In genomic region chr11:118605116-118605867, GRCh38 we compare ENCODE assay signal across 11 cellular contexts. TPM values are rescaled to one million over a fixed set of nuclear protein-coding genes. Genes with fewer than 3 reads are reported as not detected.
DNase-seq lines count a peak whose midpoint lies in the region; ATAC-seq, FAIRE-seq and TF ChIP-seq lines count a peak whose summit lies in the region.
"Had no signal": no experiment of that assay in that cellular context is flagged by ENCODE, and none has a peak within 500 bp of the region (broad histone marks: within the 10 kb centered on the region; RNA-seq: fewer than 3 reads in every experiment).

No MANE protein-coding gene starts in this region.

- H3K9ac ChIP-seq in neural progenitor cell: no peak overlapping the region

- H3K27ac ChIP-seq in A673 (ENCODE audit: low read depth, low read length, poor library complexity, severe bottlenecking) (peak overlapping the region; percentile 74), neural progenitor cell (no peak overlapping the region), OCI-LY7 (ENCODE audit: low read depth, low read length, poor library complexity, severe bottlenecking) (no peak overlapping the region)

- POLR2A ChIA-PET in A673 (lab: Charles Lee; ENCODE audit: low non-redundant PET) (interaction anchor here (0.6 kb wide), 1 partner anchor 17 kb away, joined by 3 read pairs; no protein-coding TSS in a partner anchor), OCI-LY7 (lab: Charles Lee) (interaction anchor here (0.6 to 1.7 kb wide), 4 partner anchors 11 to 330 kb away, joined by 3 to 6 read pairs (median 3); partner anchors contain the start of gene ARCN1)

- H3K9me3 Mint-ChIP-seq in neural progenitor cell: no peaks in the 10 kb centered on the region

- DNase-seq in A673 (ENCODE audit: low spot score) (peak; percentile 95), NCI-H2171 (lab: John Stamatoyannopoulos, UW) (peak; percentile 12), fibroblast of the aortic adventitia (ENCODE audit: low read depth) (peak; percentile 97), neural progenitor cell (ENCODE audit: low spot score) (peak; percentile 47), RCC 7860 (ENCODE audit: low spot score) (no peak), OCI-LY7 (ENCODE audit: low spot score) (no peak)
- DNase-seq: activated naive CD4-positive, alpha-beta T cell treated with anti-CD3 and anti-CD28 coated beads, Interleukin-2, amount 50 U/mL, for 16 hours; NCI-H774; occipital lobe had no signal

- ATAC-seq in GM19324 (IDR thresholded peaks at IDR 0.05; ENCODE audit: low FRiP score, unreplicated experiment) (no peak), GM18520 (IDR thresholded peaks at IDR 0.05; ENCODE audit: unreplicated experiment) (no peak)

- BruUV-seq in A673 (replicated peaks; lab: Mats Ljungman, UMichigan) (no TSS peak), OCI-LY7 (replicated peaks; lab: Mats Ljungman, UMichigan) (no TSS peak)

- H3F3A ChIP-seq in neural progenitor cell (ENCODE audit: low read depth): peaks cover 32% of the 10 kb centered on the region

- H3K4me1 ChIP-seq in A673 (ENCODE audit: insufficient read depth, low read length, poor library complexity, severe bottlenecking) (peaks cover 37% of the 10 kb centered on the region), neural progenitor cell (peaks cover 33% of the 10 kb centered on the region), OCI-LY7 (ENCODE audit: insufficient read depth, low read length, poor library complexity, severe bottlenecking) (peaks cover 18% of the 10 kb centered on the region)

- H3K79me2 ChIP-seq in neural progenitor cell (ENCODE audit: low read depth) (no peaks in the 10 kb centered on the region), OCI-LY7 (ENCODE audit: insufficient read depth, low read depth, low read length) (no peaks in the 10 kb centered on the region)

- CTCF ChIA-PET in A673 (lab: Charles Lee): interaction anchor here (1.4 kb wide), 1 partner anchor 54 kb away, joined by 4 read pairs; no protein-coding TSS in a partner anchor
- CTCF ChIA-PET in OCI-LY7 (lab: Charles Lee; ENCODE audit: unreplicated experiment): no interaction called here

- peaks cover 20% of the 10 kb centered on the region for H3K27me3 Mint-ChIP-seq in neural progenitor cell (ENCODE audit: insufficient read depth, low read depth)

- no peak overlapping the region for H3K4me3 Mint-ChIP-seq in neural progenitor cell

- H3K9me3 ChIP-seq in A673 (ENCODE audit: low read depth, low read length, poor library complexity, severe bottlenecking) (no peaks in the 10 kb centered on the region), neural progenitor cell (ENCODE audit: low read depth) (no peaks in the 10 kb centered on the region), OCI-LY7 (ENCODE audit: low read length) (no peaks in the 10 kb centered on the region)

- peak overlapping the region; percentile 25 for H3K27ac Mint-ChIP-seq in neural progenitor cell

- peaks cover 25% of the 10 kb centered on the region for H3K36me3 ChIP-seq in A673 (ENCODE audit: insufficient read depth, low read length, poor library complexity, severe bottlenecking)
- H3K36me3 ChIP-seq in neural progenitor cell: peaks cover 2% of the 10 kb centered on the region
- peaks cover 25% of the 10 kb centered on the region for H3K36me3 ChIP-seq in OCI-LY7 (ENCODE audit: insufficient read depth, low read length)

- H3K27me3 ChIP-seq in A673 (replicated peaks; ENCODE audit: insufficient read depth, low read depth, low read length, poor library complexity) (no peaks in the 10 kb centered on the region), neural progenitor cell (peaks cover 55% of the 10 kb centered on the region)

- H3K36me3 Mint-ChIP-seq in neural progenitor cell: peaks cover 9% of the 10 kb centered on the region

- TF ChIP-seq CTCF in A673 (conservative IDR thresholded peaks at IDR 0.05; ENCODE audit: low read depth, low read length) (no peak), fibroblast of the aortic adventitia (IDR thresholded peaks at IDR 0.05; ENCODE audit: insufficient read depth, low read length) (no peak), neural progenitor cell (IDR thresholded peaks at IDR 0.05) (no peak), OCI-LY7 (conservative IDR thresholded peaks at IDR 0.05; ENCODE audit: low read length) (no peak)

- H3K4me3 ChIP-seq in A673 (ENCODE audit: low read depth, low read length, poor library complexity, severe bottlenecking) (no peak overlapping the region), fibroblast of the aortic adventitia (ENCODE audit: low read depth, low read length) (peak overlapping the region; percentile 22), neural progenitor cell (no peak overlapping the region), OCI-LY7 (ENCODE audit: low read depth, low read length, poor library complexity, severe bottlenecking) (no peak overlapping the region)

- H4K20me1 ChIP-seq in neural progenitor cell (ENCODE audit: low read depth) (peaks cover 9% of the 10 kb centered on the region), OCI-LY7 (ENCODE audit: insufficient read depth, low read length) (no peaks in the 10 kb centered on the region)

- no peaks in the 10 kb centered on the region for H3K9me2 ChIP-seq in OCI-LY7 (ENCODE audit: insufficient read depth, low read length)

- intact Hi-C loops in A673 (cut with micrococcal nuclease; ENCODE audit: unreplicated experiment) (no loop called here), OCI-LY7 (cut with micrococcal nuclease; ENCODE audit: unreplicated experiment) (no loop called here)

- H3K4me1 Mint-ChIP-seq in neural progenitor cell: peaks cover 46% of the 10 kb centered on the region

- FAIRE-seq in RCC 7860 (lab: Jason Lieb, UNC): no peak

- H2AFZ ChIP-seq in neural progenitor cell (replicated peaks) (no peak overlapping the region), OCI-LY7 (ENCODE audit: low read length) (no peak overlapping the region)

- H3K4me2 ChIP-seq in neural progenitor cell (peak overlapping the region; percentile 29), OCI-LY7 (ENCODE audit: low read length) (no peak overlapping the region)

RNA-seq across cellular contexts. Expression of gene PHLDB1, which starts 2.1 kb away (rescaled TPM):
- total RNA-seq in A673 (2021): 48.7 and 58.7 TPM in 2 replicates
- total RNA-seq in fibroblast of the aortic adventitia (ENCODE audit: low replicate concordance): 49.1 and 93.5 TPM in 2 replicates
- 35.7 and 100 TPM in 2 replicates for total RNA-seq in neural progenitor cell (ENCODE audit: low replicate concordance)
- not detected in 2 replicates for total RNA-seq in OCI-LY7 (2014; rRNA removed; shearing (Covaris generic))
- total RNA-seq in OCI-LY7 (2022): 0.19 and 0.28 TPM in 2 replicates

RNA-seq across cellular contexts. Expression of gene ARCN1, which starts 33.1 kb away (rescaled TPM):
- 217 and 220 TPM in 2 replicates for total RNA-seq in A673 (2021)
- total RNA-seq in fibroblast of the aortic adventitia (ENCODE audit: low replicate concordance): 72.4 and 210 TPM in 2 replicates
- total RNA-seq in neural progenitor cell (ENCODE audit: low replicate concordance): 97.8 and 112 TPM in 2 replicates
- 51.0 and 55.2 TPM in 2 replicates for total RNA-seq in OCI-LY7 (2014; rRNA removed; shearing (Covaris generic))
- total RNA-seq in OCI-LY7 (2022): 98.9 and 101 TPM in 2 replicates

RNA-seq across cellular contexts. Expression of gene IFT46, which starts 39.6 kb away (rescaled TPM):
- total RNA-seq in A673 (2021) (34.3 and 34.6 TPM in 2 replicates), fibroblast of the aortic adventitia (ENCODE audit: low replicate concordance) (46.5 and 66.6 TPM in 2 replicates), neural progenitor cell (ENCODE audit: low replicate concordance) (40.1 and 47.5 TPM in 2 replicates), OCI-LY7 (2022) (14.6 and 14.7 TPM in 2 replicates)
- 17.5 and 17.6 TPM in 2 replicates for total RNA-seq in OCI-LY7 (2014; rRNA removed; shearing (Covaris generic))

Comparison
In these comparisons a context has a peak if more than half of its experiments do, and no peak if none do; other contexts are left out.
1. DNase-seq: peak in A673 (single experiment), NCI-H2171 (single experiment), fibroblast of the aortic adventitia (single experiment) and neural progenitor cell (single experiment); none in RCC 7860 (single experiment) and OCI-LY7 (single experiment).
2. RNA of gene PHLDB1, which starts 2.1 kb away (total RNA-seq): 49.1 to 93.5 TPM in fibroblast of the aortic adventitia, 48.7 to 58.7 TPM in A673 and 35.7 to 100 TPM in neural progenitor cell; 0.19 to 0.28 TPM in OCI-LY7; every median in the first group is over 10 times any median in the second.